ENCODE assay signal across 1 cellular context in the genomic region with DNA sequence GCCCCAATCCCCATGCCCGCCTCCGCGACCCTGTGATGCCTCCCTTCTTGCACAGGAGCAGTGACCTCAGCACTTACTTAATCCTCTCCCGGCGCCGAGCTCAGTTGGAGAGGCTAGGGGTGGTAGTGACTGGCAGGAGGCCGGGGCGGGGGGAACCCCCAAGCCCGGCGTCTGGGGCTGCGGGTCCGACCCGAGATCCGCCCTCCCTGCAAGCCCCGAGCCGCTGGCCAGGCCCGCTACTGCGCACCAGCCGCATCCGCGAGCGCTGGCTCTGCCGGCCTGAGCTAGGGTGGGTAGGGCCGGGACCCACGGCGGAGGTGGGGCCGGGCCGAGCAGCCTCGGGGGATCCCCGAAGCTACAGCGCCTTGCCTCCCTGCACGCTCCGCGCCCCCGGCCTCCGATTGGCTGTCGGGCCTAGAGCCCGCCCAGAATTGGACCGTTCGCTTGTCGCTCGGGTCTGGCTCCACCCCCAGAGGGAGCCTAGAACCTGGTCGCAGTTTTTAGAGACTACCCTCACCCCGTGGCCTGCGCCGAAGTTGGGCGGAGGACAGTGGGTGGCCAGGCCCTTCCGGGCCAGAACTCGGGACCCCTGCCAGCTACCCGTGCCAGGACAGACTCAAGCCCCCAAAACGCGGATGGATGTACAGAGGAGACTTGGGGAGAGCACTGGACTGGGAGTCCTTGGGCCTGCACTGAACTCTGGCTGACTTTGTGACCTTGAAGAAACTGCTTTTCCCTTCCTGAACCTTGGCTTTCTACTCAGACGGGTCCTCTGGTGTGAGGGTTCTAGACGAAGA.
A peak's percentile ranks its signal among the peaks of the same experiment; 100 is the strongest.
TF ChIP-seq lines count a peak whose summit lies in the region.

A gene (minus strand): TSS at position 362 of the 797 bp plus-strand sequence. CDS start 2,048 bp downstream, outside the sequence.

TF ChIP-seq in K562, 482 proteins besides CTCF, POLR2A, EP300 and RAD21 (continued from another document and continues in another):
- TF ChIP-seq U2AF1 (optimal IDR thresholded peaks at IDR 0.05; ENCODE audit: low read depth, low read length), result no peak
- TF ChIP-seq CCAR2 (IDR thresholded peaks at IDR 0.05; ENCODE audit: low read depth, low read length), result no peak
- TF ChIP-seq RFX7 (CRISPR knock-in tag; IDR thresholded peaks at IDR 0.05), result no peak
- no peak for TF ChIP-seq ZNF584 (CRISPR knock-in tag; IDR thresholded peaks at IDR 0.05; ENCODE audit: low read depth)
- TF ChIP-seq GTF2F1 (IDR thresholded peaks at IDR 0.05; ENCODE audit: low read depth, low read length), result no peak
- TF ChIP-seq HNRNPL (IDR thresholded peaks at IDR 0.05; ENCODE audit: low read depth, low read length), result no peak
- TF ChIP-seq, protein P1, sequence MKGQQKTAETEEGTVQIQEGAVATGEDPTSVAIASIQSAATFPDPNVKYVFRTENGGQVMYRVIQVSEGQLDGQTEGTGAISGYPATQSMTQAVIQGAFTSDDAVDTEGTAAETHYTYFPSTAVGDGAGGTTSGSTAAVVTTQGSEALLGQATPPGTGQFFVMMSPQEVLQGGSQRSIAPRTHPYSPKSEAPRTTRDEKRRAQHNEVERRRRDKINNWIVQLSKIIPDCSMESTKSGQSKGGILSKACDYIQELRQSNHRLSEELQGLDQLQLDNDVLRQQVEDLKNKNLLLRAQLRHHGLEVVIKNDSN (CRISPR knock-in tag; IDR thresholded peaks at IDR 0.05), result no peak
- TF ChIP-seq, protein P2, sequence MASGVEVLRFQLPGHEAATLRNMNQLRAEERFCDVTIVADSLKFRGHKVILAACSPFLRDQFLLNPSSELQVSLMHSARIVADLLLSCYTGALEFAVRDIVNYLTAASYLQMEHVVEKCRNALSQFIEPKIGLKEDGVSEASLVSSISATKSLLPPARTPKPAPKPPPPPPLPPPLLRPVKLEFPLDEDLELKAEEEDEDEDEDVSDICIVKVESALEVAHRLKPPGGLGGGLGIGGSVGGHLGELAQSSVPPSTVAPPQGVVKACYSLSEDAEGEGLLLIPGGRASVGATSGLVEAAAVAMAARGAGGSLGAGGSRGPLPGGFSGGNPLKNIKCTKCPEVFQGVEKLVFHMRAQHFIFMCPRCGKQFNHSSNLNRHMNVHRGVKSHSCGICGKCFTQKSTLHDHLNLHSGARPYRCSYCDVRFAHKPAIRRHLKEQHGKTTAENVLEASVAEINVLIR (CRISPR knock-in tag; IDR thresholded peaks at IDR 0.05), result no peak
- no peak for TF ChIP-seq ZNF274 (IDR thresholded peaks at IDR 0.05; ENCODE audit: borderline replicate concordance, low read depth, low read length)
- no peak for TF ChIP-seq NCOA6 (IDR thresholded peaks at IDR 0.05)
- TF ChIP-seq ZNF232 (CRISPR knock-in tag; IDR thresholded peaks at IDR 0.05), result no peak
- TF ChIP-seq, protein P3, sequence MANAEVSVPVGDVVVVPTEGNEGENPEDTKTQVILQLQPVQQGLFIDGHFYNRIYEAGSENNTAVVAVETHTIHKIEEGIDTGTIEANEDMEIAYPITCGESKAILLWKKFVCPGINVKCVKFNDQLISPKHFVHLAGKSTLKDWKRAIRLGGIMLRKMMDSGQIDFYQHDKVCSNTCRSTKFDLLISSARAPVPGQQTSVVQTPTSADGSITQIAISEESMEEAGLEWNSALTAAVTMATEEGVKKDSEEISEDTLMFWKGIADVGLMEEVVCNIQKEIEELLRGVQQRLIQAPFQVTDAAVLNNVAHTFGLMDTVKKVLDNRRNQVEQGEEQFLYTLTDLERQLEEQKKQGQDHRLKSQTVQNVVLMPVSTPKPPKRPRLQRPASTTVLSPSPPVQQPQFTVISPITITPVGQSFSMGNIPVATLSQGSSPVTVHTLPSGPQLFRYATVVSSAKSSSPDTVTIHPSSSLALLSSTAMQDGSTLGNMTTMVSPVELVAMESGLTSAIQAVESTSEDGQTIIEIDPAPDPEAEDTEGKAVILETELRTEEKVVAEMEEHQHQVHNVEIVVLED (CRISPR knock-in tag; IDR thresholded peaks at IDR 0.05), result no peak
- TF ChIP-seq, protein P4, sequence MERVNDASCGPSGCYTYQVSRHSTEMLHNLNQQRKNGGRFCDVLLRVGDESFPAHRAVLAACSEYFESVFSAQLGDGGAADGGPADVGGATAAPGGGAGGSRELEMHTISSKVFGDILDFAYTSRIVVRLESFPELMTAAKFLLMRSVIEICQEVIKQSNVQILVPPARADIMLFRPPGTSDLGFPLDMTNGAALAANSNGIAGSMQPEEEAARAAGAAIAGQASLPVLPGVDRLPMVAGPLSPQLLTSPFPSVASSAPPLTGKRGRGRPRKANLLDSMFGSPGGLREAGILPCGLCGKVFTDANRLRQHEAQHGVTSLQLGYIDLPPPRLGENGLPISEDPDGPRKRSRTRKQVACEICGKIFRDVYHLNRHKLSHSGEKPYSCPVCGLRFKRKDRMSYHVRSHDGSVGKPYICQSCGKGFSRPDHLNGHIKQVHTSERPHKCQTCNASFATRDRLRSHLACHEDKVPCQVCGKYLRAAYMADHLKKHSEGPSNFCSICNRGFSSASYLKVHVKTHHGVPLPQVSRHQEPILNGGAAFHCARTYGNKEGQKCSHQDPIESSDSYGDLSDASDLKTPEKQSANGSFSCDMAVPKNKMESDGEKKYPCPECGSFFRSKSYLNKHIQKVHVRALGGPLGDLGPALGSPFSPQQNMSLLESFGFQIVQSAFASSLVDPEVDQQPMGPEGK (CRISPR knock-in tag; IDR thresholded peaks at IDR 0.05; ENCODE audit: borderline replicate concordance), result no peak
- TF ChIP-seq HDAC2 (IDR thresholded peaks at IDR 0.05), result peak; percentile 46
- no peak for TF ChIP-seq HDAC1 (IDR thresholded peaks at IDR 0.05)
- 0 out of 4 replicates have a peak, but pooled peaks of 1 of the 2 experiments have one; percentile 28 for TF ChIP-seq SRF (CRISPR knock-in tag; IDR thresholded peaks at IDR 0.05)
- TF ChIP-seq, protein P5, sequence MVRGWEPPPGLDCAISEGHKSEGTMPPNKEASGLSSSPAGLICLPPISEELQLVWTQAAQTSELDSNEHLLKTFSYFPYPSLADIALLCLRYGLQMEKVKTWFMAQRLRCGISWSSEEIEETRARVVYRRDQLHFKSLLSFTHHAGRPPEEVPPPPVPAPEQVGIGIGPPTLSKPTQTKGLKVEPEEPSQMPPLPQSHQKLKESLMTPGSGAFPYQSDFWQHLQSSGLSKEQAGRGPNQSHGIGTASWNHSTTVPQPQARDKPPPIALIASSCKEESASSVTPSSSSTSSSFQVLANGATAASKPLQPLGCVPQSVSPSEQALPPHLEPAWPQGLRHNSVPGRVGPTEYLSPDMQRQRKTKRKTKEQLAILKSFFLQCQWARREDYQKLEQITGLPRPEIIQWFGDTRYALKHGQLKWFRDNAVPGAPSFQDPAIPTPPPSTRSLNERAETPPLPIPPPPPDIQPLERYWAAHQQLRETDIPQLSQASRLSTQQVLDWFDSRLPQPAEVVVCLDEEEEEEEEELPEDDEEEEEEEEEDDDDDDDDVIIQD (CRISPR knock-in tag; IDR thresholded peaks at IDR 0.05), result no peak
- peak in 1 of 2 experiments; percentile 63; a peak in 1 of 4 replicates for TF ChIP-seq RCOR1 (IDR thresholded peaks at IDR 0.05; ENCODE audit: borderline replicate concordance in 1 of 2, low read depth in 2 of 2, low read length in 2 of 2)
- no peak for TF ChIP-seq EP400 (IDR thresholded peaks at IDR 0.05)
- TF ChIP-seq ZNF707 (CRISPR knock-in tag; conservative IDR thresholded peaks at IDR 0.05), result no peak
- no peak for TF ChIP-seq CBX5 (IDR thresholded peaks at IDR 0.05; ENCODE audit: borderline replicate concordance, low read depth)
- TF ChIP-seq KAT8 (IDR thresholded peaks at IDR 0.05; ENCODE audit: low read depth), result no peak
- TF ChIP-seq, protein P6, sequence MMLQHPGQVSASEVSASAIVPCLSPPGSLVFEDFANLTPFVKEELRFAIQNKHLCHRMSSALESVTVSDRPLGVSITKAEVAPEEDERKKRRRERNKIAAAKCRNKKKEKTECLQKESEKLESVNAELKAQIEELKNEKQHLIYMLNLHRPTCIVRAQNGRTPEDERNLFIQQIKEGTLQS (IDR thresholded peaks at IDR 0.05), result no peak
- TF ChIP-seq, protein P6 (CRISPR knock-in tag; conservative IDR thresholded peaks at IDR 0.05), result no peak
- no peak for TF ChIP-seq RAD51 (IDR thresholded peaks at IDR 0.05; ENCODE audit: borderline replicate concordance, low read depth)
- TF ChIP-seq HNRNPK (IDR thresholded peaks at IDR 0.05; ENCODE audit: low read depth, low read length, poor library complexity, severe bottlenecking), result no peak
- TF ChIP-seq RB1 (IDR thresholded peaks at IDR 0.05; ENCODE audit: low read depth), result no peak
- TF ChIP-seq MAFG (tag; conservative IDR thresholded peaks at IDR 0.05), result no peak
- TF ChIP-seq BMI1 (IDR thresholded peaks at IDR 0.05; ENCODE audit: low read length), result no peak
- TF ChIP-seq LEF1 (IDR thresholded peaks at IDR 0.05), result no peak
- TF ChIP-seq NCOR1 (IDR thresholded peaks at IDR 0.05), result no peak
- TF ChIP-seq MAZ (CRISPR knock-in tag; conservative IDR thresholded peaks at IDR 0.05 in 1 of 2, IDR thresholded peaks at IDR 0.05 in 1 of 2), result peak; percentile 39 to 47; a peak in 2 of 4 replicates
- no peak for TF ChIP-seq SMAD3 (CRISPR knock-in tag; conservative IDR thresholded peaks at IDR 0.05)
- TF ChIP-seq, protein P7, sequence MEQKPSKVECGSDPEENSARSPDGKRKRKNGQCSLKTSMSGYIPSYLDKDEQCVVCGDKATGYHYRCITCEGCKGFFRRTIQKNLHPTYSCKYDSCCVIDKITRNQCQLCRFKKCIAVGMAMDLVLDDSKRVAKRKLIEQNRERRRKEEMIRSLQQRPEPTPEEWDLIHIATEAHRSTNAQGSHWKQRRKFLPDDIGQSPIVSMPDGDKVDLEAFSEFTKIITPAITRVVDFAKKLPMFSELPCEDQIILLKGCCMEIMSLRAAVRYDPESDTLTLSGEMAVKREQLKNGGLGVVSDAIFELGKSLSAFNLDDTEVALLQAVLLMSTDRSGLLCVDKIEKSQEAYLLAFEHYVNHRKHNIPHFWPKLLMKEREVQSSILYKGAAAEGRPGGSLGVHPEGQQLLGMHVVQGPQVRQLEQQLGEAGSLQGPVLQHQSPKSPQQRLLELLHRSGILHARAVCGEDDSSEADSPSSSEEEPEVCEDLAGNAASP (IDR thresholded peaks at IDR 0.05), result no peak
- TF ChIP-seq, protein P8, sequence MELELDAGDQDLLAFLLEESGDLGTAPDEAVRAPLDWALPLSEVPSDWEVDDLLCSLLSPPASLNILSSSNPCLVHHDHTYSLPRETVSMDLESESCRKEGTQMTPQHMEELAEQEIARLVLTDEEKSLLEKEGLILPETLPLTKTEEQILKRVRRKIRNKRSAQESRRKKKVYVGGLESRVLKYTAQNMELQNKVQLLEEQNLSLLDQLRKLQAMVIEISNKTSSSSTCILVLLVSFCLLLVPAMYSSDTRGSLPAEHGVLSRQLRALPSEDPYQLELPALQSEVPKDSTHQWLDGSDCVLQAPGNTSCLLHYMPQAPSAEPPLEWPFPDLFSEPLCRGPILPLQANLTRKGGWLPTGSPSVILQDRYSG (tag; conservative IDR thresholded peaks at IDR 0.05; ENCODE audit: low read depth), result no peak
- TF ChIP-seq, protein P9, sequence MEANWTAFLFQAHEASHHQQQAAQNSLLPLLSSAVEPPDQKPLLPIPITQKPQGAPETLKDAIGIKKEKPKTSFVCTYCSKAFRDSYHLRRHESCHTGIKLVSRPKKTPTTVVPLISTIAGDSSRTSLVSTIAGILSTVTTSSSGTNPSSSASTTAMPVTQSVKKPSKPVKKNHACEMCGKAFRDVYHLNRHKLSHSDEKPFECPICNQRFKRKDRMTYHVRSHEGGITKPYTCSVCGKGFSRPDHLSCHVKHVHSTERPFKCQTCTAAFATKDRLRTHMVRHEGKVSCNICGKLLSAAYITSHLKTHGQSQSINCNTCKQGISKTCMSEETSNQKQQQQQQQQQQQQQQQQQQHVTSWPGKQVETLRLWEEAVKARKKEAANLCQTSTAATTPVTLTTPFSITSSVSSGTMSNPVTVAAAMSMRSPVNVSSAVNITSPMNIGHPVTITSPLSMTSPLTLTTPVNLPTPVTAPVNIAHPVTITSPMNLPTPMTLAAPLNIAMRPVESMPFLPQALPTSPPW (CRISPR knock-in tag; IDR thresholded peaks at IDR 0.05), result peak; percentile 51; the same call in 1 of the 2 replicates
- TF ChIP-seq, protein P10, sequence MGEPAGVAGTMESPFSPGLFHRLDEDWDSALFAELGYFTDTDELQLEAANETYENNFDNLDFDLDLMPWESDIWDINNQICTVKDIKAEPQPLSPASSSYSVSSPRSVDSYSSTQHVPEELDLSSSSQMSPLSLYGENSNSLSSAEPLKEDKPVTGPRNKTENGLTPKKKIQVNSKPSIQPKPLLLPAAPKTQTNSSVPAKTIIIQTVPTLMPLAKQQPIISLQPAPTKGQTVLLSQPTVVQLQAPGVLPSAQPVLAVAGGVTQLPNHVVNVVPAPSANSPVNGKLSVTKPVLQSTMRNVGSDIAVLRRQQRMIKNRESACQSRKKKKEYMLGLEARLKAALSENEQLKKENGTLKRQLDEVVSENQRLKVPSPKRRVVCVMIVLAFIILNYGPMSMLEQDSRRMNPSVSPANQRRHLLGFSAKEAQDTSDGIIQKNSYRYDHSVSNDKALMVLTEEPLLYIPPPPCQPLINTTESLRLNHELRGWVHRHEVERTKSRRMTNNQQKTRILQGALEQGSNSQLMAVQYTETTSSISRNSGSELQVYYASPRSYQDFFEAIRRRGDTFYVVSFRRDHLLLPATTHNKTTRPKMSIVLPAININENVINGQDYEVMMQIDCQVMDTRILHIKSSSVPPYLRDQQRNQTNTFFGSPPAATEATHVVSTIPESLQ (CRISPR knock-in tag; IDR thresholded peaks at IDR 0.05), result no peak
- TF ChIP-seq, protein P11, sequence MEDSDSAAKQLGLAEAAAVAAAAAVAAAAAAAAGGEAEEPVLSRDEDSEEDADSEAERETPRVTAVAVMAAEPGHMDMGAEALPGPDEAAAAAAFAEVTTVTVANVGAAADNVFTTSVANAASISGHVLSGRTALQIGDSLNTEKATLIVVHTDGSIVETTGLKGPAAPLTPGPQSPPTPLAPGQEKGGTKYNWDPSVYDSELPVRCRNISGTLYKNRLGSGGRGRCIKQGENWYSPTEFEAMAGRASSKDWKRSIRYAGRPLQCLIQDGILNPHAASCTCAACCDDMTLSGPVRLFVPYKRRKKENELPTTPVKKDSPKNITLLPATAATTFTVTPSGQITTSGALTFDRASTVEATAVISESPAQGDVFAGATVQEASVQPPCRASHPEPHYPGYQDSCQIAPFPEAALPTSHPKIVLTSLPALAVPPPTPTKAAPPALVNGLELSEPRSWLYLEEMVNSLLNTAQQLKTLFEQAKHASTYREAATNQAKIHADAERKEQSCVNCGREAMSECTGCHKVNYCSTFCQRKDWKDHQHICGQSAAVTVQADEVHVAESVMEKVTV (CRISPR knock-in tag; IDR thresholded peaks at IDR 0.05), result peak; percentile 21; the same call in 1 of the 2 replicates
- TF ChIP-seq KDM1A (IDR thresholded peaks at IDR 0.05), result peak in 1 of 2 experiments; percentile 71; a peak in 2 of 4 replicates
- TF ChIP-seq MYC (IDR thresholded peaks at IDR 0.05; ENCODE audit: low read depth, low read length), result no peak
- TF ChIP-seq MYC (CRISPR knock-in tag; IDR thresholded peaks at IDR 0.05; ENCODE audit: borderline replicate concordance, low read depth), result no peak
- no peak for TF ChIP-seq PHTF2 (CRISPR knock-in tag; IDR thresholded peaks at IDR 0.05)
